In the genomic region with DNA sequence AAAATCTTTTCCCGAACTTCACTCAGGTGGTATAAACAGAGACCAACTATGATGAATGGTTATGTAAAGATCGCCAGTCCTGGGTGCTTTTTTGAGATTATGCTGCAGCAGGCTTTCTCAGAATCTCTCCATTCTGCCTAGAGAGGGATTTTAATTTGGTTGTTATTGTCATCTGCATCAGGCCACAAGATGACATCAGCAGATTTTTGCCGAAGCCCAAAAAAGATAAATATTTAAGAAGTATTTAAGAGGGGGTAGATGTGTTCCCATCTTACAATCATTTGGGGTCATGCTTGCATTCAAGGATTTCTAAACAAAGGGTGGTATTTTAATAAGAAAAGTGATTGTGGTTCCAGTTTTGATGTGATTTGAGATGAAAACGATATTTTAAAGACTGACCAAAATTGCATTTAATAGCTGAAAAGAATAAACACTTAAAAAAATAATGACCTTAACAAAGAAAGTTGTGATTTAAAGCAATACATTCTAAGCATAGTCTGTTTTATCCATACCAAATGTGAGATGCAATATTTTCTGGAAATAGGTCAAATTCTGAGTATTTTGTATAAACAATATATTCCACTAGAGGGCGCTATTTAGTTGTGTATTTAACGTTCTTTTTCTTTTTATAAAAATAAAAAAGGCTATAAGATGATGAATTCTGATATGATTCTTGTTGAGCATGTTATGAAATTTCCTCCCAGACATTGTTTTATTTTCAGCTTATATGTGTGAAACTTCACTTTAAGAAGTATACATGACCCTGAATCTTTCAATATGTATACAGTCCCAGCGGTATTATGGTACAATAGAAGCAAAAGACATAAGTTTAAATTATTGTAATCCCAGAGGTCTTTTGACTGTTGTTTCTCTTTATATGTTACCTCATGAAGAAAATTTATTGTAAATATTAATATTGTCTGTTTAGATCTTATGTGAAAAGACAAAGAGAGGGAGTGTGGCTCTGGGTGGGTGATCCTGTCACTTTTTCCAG, we compare ENCODE assay signal across 8 cellular contexts. TPM values are rescaled to one million over a fixed set of nuclear protein-coding genes. Genes with fewer than 3 reads are reported as not detected.
DNase-seq lines count a peak whose midpoint lies in the region; ATAC-seq and TF ChIP-seq lines count a peak whose summit lies in the region.

No MANE protein-coding gene starts in this region.

- no peaks in the 10 kb centered on the region for H3K36me3 Mint-ChIP-seq in activated T-helper 2 cell treated with anti-CD3 and anti-CD28 coated beads, Interferon-gamma antibody, Interleukin-2, Interleukin-4, amounts not matched to agents 10 μg/mL and 5 μg/mL and 100 μg/mL, durations not matched to agents 14 hours and 24 hours and 36 hours (ENCODE audit: low read depth)

- TF ChIP-seq CTCF in DND-41 (IDR thresholded peaks at IDR 0.05; ENCODE audit: borderline replicate concordance, extremely low read depth, low read length, poor library complexity, severe bottlenecking) (peak; percentile 67), WI38 (IDR thresholded peaks at IDR 0.05; ENCODE audit: low read depth, low read length) (peak; percentile 9; the same call in 1 of the 2 replicates)

- H4K20me1 ChIP-seq in DND-41 (ENCODE audit: insufficient read depth, low read length): no peaks in the 10 kb centered on the region

- no peak overlapping the region for H3K9ac ChIP-seq in DND-41 (ENCODE audit: low read depth, low read length)

- H3K9me3 ChIP-seq in DND-41 (ENCODE audit: insufficient read depth, low read length, severe bottlenecking): no peaks in the 10 kb centered on the region

- intact Hi-C loops in activated T-helper 2 cell treated with anti-CD3 and anti-CD28 coated beads, Interferon-gamma antibody, Interleukin-2, Interleukin-4, amounts not matched to agents 10 μg/mL and 5 μg/mL and 100 μg/mL, durations not matched to agents 14 hours and 24 hours and 36 hours (cut with micrococcal nuclease): loop anchor here (2.0 kb wide), 2 partner anchors 136 to 974 kb away; no protein-coding TSS in a partner anchor

- H3K9me3 Mint-ChIP-seq in activated T-helper 2 cell treated with anti-CD3 and anti-CD28 coated beads, Interferon-gamma antibody, Interleukin-2, Interleukin-4, amounts not matched to agents 10 μg/mL and 5 μg/mL and 100 μg/mL, durations not matched to agents 14 hours and 24 hours and 36 hours: no peaks in the 10 kb centered on the region

- H3K4me3 ChIP-seq in DND-41 (ENCODE audit: low read depth in 1 of 2, low read length in 2 of 2) (no peak overlapping the region), WI38 (ENCODE audit: low read depth, low read length) (no peak overlapping the region)

- H3K4me1 Mint-ChIP-seq in activated T-helper 2 cell treated with anti-CD3 and anti-CD28 coated beads, Interferon-gamma antibody, Interleukin-2, Interleukin-4, amounts not matched to agents 10 μg/mL and 5 μg/mL and 100 μg/mL, durations not matched to agents 14 hours and 24 hours and 36 hours (ENCODE audit: low read depth): peaks cover 2% of the 10 kb centered on the region

- ATAC-seq in DND-41 (ENCODE audit: insufficient read depth, low read depth): no peak
- ATAC-seq in GM21786 (IDR thresholded peaks at IDR 0.05; ENCODE audit: unreplicated experiment): no peak

- no peaks in the 10 kb centered on the region for H3K27me3 Mint-ChIP-seq in activated T-helper 2 cell treated with anti-CD3 and anti-CD28 coated beads, Interferon-gamma antibody, Interleukin-2, Interleukin-4, amounts not matched to agents 10 μg/mL and 5 μg/mL and 100 μg/mL, durations not matched to agents 14 hours and 24 hours and 36 hours (ENCODE audit: low read depth)

- H3K27ac Mint-ChIP-seq in activated T-helper 2 cell treated with anti-CD3 and anti-CD28 coated beads, Interferon-gamma antibody, Interleukin-2, Interleukin-4, amounts not matched to agents 10 μg/mL and 5 μg/mL and 100 μg/mL, durations not matched to agents 14 hours and 24 hours and 36 hours: no peak overlapping the region

- no peak overlapping the region for H2AFZ ChIP-seq in DND-41 (ENCODE audit: low read depth, low read length)

- H3K79me2 ChIP-seq in DND-41 (ENCODE audit: insufficient read depth, low read length): no peaks in the 10 kb centered on the region

- peaks cover 3% of the 10 kb centered on the region for H3K27me3 ChIP-seq in DND-41 (ENCODE audit: insufficient read depth, low read length, poor library complexity)

- no peak for DNase-seq in DND-41
- DNase-seq in M059J (ENCODE audit: low read depth): peak; percentile 35
- peak; percentile 10 for DNase-seq in left kidney (ENCODE audit: low read depth, low spot score)
- no peak for DNase-seq in cortex of kidney (lab: John Stamatoyannopoulos, UW)
- DNase-seq in activated CD4-positive, alpha-beta T cell treated with anti-CD3 and anti-CD28 coated beads, Interleukin-2, amount 50 U/mL, for 4 hours: no peak
- no peak for DNase-seq in activated T-helper 2 cell treated with anti-CD3 and anti-CD28 coated beads, Interferon-gamma antibody, Interleukin-2, Interleukin-4, amounts not matched to agents 10 μg/mL and 5 μg/mL and 100 μg/mL, durations not matched to agents 14 hours and 24 hours and 36 hours (ENCODE audit: low spot score)

- no peak overlapping the region for H3K27ac ChIP-seq in DND-41 (ENCODE audit: low read length)

- H3K36me3 ChIP-seq in DND-41 (ENCODE audit: insufficient read depth, low read length): no peaks in the 10 kb centered on the region

- H3K4me2 ChIP-seq in DND-41 (ENCODE audit: insufficient read depth, low read length): no peak overlapping the region

- H3K4me3 Mint-ChIP-seq in activated T-helper 2 cell treated with anti-CD3 and anti-CD28 coated beads, Interferon-gamma antibody, Interleukin-2, Interleukin-4, amounts not matched to agents 10 μg/mL and 5 μg/mL and 100 μg/mL, durations not matched to agents 14 hours and 24 hours and 36 hours (ENCODE audit: low read depth): no peak overlapping the region

- H3K4me1 ChIP-seq in DND-41 (ENCODE audit: insufficient read depth, low read length): no peaks in the 10 kb centered on the region

RNA-seq across cellular contexts. Expression of a gene that starts 51.0 kb away (rescaled TPM):
- total RNA-seq in M059J (2014; rRNA removed; shearing (Covaris generic)): 27.2 and 27.4 TPM in 2 replicates
- total RNA-seq in activated T-helper 2 cell treated with anti-CD3 and anti-CD28 coated beads, Interferon-gamma antibody, Interleukin-2, Interleukin-4, amounts not matched to agents 10 μg/mL and 5 μg/mL and 100 μg/mL, durations not matched to agents 14 hours and 24 hours and 36 hours: 11.3 and 11.5 TPM in 2 replicates

Comparison
In these comparisons a context has a peak if more than half of its experiments do, and no peak if none do; other contexts are left out.
1. DNase-seq: peak in M059J (single experiment) and left kidney (single experiment); none in DND-41 (single experiment), cortex of kidney (single experiment), activated CD4-positive, alpha-beta T cell treated with anti-CD3 and anti-CD28 coated beads, Interleukin-2, amount 50 U/mL, for 4 hours (0 of 2) and activated T-helper 2 cell treated with anti-CD3 and anti-CD28 coated beads, Interferon-gamma antibody, Interleukin-2, Interleukin-4, amounts not matched to agents 10 μg/mL and 5 μg/mL and 100 μg/mL, durations not matched to agents 14 hours and 24 hours and 36 hours (single experiment).